14 cellular contexts compared by ENCODE assay signal in genomic region chr7:27339478-27339877, GRCh38.
A peak's percentile ranks its signal among the peaks of the same experiment; 100 is the strongest.
DNase-seq lines count a peak whose midpoint lies in the region; ATAC-seq and TF ChIP-seq lines count a peak whose summit lies in the region.
"Had no signal": no experiment of that assay in that cellular context is flagged by ENCODE, and none has a peak within 500 bp of the region (broad histone marks: within the 10 kb centered on the region; RNA-seq: fewer than 3 reads in every experiment).

No MANE protein-coding gene starts in this region.

- H3K9me3 Mint-ChIP-seq in CD14-positive monocyte, result peaks cover 0 to 5% (median 0%) of the 10 kb centered on the region in 7 donors

- H3K36me3 Mint-ChIP-seq in CD14-positive monocyte, result no peaks in the 10 kb centered on the region

- H3K27ac Mint-ChIP-seq in CD14-positive monocyte, result peak overlapping the region; percentile 82 to 93 (median 91)

- no peak for TF ChIP-seq CTCF in CD14-positive monocyte (IDR thresholded peaks at IDR 0.05)
- TF ChIP-seq CTCF in lung (IDR thresholded peaks at IDR 0.05; ENCODE audit: control extremely low read depth, extremely low read depth), result no peak

- no peak overlapping the region for H3K4me3 ChIP-seq in lung
- H3K4me3 ChIP-seq: PC-9, testis had no signal

- H3K36me3 ChIP-seq in lung (ENCODE audit: control insufficient read depth in 2 of 2, insufficient read depth in 2 of 2, low read length in 2 of 2), result no peaks in the 10 kb centered on the region

- 38 to 65% methylated on average over 2 of the region's 2 CpGs for whole genome bisulfite sequencing in lung, 2 donors

- no peaks in the 10 kb centered on the region for H3K27me3 ChIP-seq in lung (ENCODE audit: control insufficient read depth, insufficient read depth)
- H3K27me3 ChIP-seq: testis had no signal

- peak overlapping the region in 1 of 2 donors; percentile 19 for H3K4me3 Mint-ChIP-seq in CD14-positive monocyte

- H3K27ac ChIP-seq in lung (ENCODE audit: low read depth in 1 of 2, low read length in 1 of 2), result no peak overlapping the region
- H3K27ac ChIP-seq: PC-9, testis had no signal

- H3K27me3 Mint-ChIP-seq in CD14-positive monocyte (ENCODE audit: low read depth in 3 of 3), result peaks cover 0 to 3% (median 0%) of the 10 kb centered on the region in 3 donors

- H3K4me1 Mint-ChIP-seq in CD14-positive monocyte, result peaks cover 39% of the 10 kb centered on the region

- intact Hi-C loops in CD14-positive monocyte (cut with micrococcal nuclease), result no loop called here

- DNase-seq in CD14-positive monocyte (ENCODE audit: low spot score), result peak; percentile 89
- peak; percentile 44 for DNase-seq in M059J (ENCODE audit: low read depth)
- peak; percentile 97 for DNase-seq in SKM-1 (lab: John Stamatoyannopoulos, UW; ENCODE audit: unreplicated experiment)
- DNase-seq in lung (ENCODE audit: low spot score), result no peak
- DNase-seq in effector CD4-positive, alpha-beta T cell, result no peak
- DNase-seq in NCI-H1436 treated with DMSO at 0.1 percent for 48 hours (lab: John Stamatoyannopoulos, UW), result no peak
- DNase-seq: activated naive CD4-positive, alpha-beta T cell treated with Interleukin-2 at 50 U/mL for 16 hours; DMS 273 treated with DMSO at 0.1 percent for 48 hours; NCI-H1417 treated with DMSO at 0.1 percent for 48 hours; PC-9; T-helper 1 cell; testis had no signal

- H3K9me3 ChIP-seq in lung (ENCODE audit: control insufficient read depth in 2 of 2, insufficient read depth in 1 of 2, low read length in 1 of 2), result no peaks in the 10 kb centered on the region
- H3K9me3 ChIP-seq: testis had no signal

- peak; percentile 19 for ATAC-seq in lung (ENCODE audit: insufficient read depth, low FRiP score)
- ATAC-seq in activated CD4-positive, CD25-positive, alpha-beta regulatory T cell treated with anti-CD3 and anti-CD28 coated beads, Interleukin-2, amount 50 U/mL, for 24 hours, result no peak
- ATAC-seq in HG02938 (IDR thresholded peaks at IDR 0.05; ENCODE audit: unreplicated experiment), result no peak

- H3K4me1 ChIP-seq in lung (ENCODE audit: control insufficient read depth in 2 of 2, insufficient read depth in 2 of 2, low read length in 2 of 2), result no peaks in the 10 kb centered on the region
- H3K4me1 ChIP-seq: testis had no signal

Comparison
In these comparisons a context has a peak if more than half of its experiments do, and no peak if none do; other contexts are left out.
1. DNase-seq: peak in CD14-positive monocyte (single experiment), M059J (single experiment) and SKM-1 (single experiment); none in lung (single experiment), effector CD4-positive, alpha-beta T cell (single experiment) and NCI-H1436 treated with DMSO at 0.1 percent for 48 hours (single experiment).